Comparison of ENCODE assay signal across 1 cellular context in the genomic region with DNA sequence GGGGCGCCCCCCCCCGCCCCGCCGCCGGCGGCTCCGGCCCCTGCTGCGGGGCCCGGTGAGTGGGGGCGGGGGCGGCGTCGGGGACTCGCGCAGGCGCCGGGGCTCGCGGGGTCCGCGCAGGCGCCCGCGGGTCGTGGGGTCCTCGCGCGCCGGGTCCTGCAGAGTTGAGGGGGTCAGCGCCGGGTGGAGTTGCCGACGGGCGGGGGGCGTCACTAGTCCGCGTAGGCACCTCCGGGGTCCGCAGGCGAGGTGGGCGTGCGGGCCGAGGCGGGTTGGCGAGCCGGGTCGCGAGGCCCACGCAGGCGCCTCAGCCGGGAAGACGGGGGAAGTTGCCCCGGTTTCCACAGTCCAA.
TF ChIP-seq lines count a peak whose summit lies in the region.

No MANE protein-coding gene starts in this region.

TF ChIP-seq in HepG2, 621 proteins besides CTCF, POLR2A, EP300 and RAD21:
- no peak for TF ChIP-seq SALL1 (CRISPR knock-in tag; IDR thresholded peaks at IDR 0.05)
- TF ChIP-seq GFI1 (CRISPR knock-in tag; IDR thresholded peaks at IDR 0.05; ENCODE audit: borderline replicate concordance) = 0 out of 2 replicates have a peak, but pooled peaks have one; percentile 5
- 0 out of 2 replicates have a peak, but pooled peaks have one; percentile 13 for TF ChIP-seq ZNF138 (CRISPR knock-in tag; IDR thresholded peaks at IDR 0.05; ENCODE audit: low read depth)
- 0 out of 2 replicates have a peak, but pooled peaks have one; percentile 31 for TF ChIP-seq ZNF776 (CRISPR knock-in tag; IDR thresholded peaks at IDR 0.05)
- 0 out of 2 replicates have a peak, but pooled peaks have one; percentile 23 for TF ChIP-seq SRY (CRISPR knock-in tag; IDR thresholded peaks at IDR 0.05)
- 0 out of 2 replicates have a peak, but pooled peaks have one; percentile 26 for TF ChIP-seq ZNF253 (CRISPR knock-in tag; IDR thresholded peaks at IDR 0.05; ENCODE audit: borderline replicate concordance)
- TF ChIP-seq, protein P1, sequence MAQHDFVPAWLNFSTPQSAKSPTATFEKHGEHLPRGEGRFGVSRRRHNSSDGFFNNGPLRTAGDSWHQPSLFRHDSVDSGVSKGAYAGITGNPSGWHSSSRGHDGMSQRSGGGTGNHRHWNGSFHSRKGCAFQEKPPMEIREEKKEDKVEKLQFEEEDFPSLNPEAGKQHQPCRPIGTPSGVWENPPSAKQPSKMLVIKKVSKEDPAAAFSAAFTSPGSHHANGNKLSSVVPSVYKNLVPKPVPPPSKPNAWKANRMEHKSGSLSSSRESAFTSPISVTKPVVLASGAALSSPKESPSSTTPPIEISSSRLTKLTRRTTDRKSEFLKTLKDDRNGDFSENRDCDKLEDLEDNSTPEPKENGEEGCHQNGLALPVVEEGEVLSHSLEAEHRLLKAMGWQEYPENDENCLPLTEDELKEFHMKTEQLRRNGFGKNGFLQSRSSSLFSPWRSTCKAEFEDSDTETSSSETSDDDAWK (CRISPR knock-in tag; IDR thresholded peaks at IDR 0.05) = no peak
- no peak for TF ChIP-seq POGZ (CRISPR knock-in tag; IDR thresholded peaks at IDR 0.05)
- no peak for TF ChIP-seq RFX1 (IDR thresholded peaks at IDR 0.05)
- TF ChIP-seq ZFAT (CRISPR knock-in tag; conservative IDR thresholded peaks at IDR 0.05) = no peak
